Comparison of ENCODE assay signal across 7 cellular contexts in the genomic region with DNA sequence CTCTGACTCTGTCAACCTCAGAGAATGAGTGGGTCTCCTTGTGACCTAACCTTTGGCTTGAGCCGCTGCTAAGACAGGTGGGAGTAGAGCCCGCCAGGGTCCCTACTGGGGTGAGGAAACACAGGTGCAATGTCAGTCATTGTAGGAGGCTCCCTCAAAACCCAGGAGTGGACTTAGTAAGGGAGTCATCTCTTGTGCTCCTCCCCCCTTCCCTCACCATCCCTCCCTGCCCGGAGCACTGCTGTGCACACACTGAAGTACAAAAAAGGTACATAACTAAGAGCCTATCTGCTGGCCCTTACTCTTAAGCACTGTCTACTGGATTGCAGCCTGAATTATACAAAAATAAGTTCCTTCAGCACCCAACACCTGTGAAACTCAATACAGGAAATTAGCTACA.
"Had no signal": no experiment of that assay in that cellular context is flagged by ENCODE, and none has a peak within 500 bp of the region (broad histone marks: within the 10 kb centered on the region; RNA-seq: fewer than 3 reads in every experiment).

No MANE protein-coding gene starts in this region.

- ATAC-seq: GM23338 had no signal

- H2AFZ ChIP-seq: GM23338 had no signal

- H3K4me3 Mint-ChIP-seq: GM23338, H9 had no signal

- H3K4me2 ChIP-seq: GM23338 had no signal

- H3K4me3 ChIP-seq: GM23338 had no signal

- H3K4me1 Mint-ChIP-seq: GM23338, H9 had no signal

- H3K27ac Mint-ChIP-seq: GM23338, H9 had no signal

- DNase-seq: H9, HCEC 1CT, IMR-90 had no signal

- FAIRE-seq: H1, H54, HTR-8/SVneo had no signal
